ENCODE assay signal across 16 cellular contexts in the genomic region with DNA sequence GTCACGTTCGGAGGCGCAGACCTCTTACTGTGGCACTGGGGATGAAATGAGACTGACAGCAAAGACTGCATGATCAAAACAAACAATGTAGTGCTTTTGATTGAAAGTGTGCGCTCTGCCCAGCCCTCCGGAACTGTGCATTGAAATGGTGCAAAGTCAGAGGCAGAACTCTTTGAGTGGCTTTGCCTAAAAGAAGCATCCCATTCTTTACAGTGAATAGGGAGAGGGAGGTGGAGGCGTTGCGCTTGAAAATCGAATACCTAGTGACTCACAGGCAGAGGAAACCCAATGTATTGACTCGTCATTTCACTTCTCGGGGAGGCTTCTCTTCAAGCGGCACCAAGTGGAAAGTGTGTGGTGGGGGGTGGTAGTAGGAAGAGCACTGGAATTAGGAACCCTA. TPM values are rescaled to one million over a fixed set of nuclear protein-coding genes. Genes with fewer than 3 reads are reported as not detected.
DNase-seq lines count a peak whose midpoint lies in the region; ATAC-seq and TF ChIP-seq lines count a peak whose summit lies in the region.
"Had no signal": no experiment of that assay in that cellular context is flagged by ENCODE, and none has a peak within 500 bp of the region (broad histone marks: within the 10 kb centered on the region; RNA-seq: fewer than 3 reads in every experiment).

No MANE protein-coding gene starts in this region.

- no peak for TF ChIP-seq CTCF in nephron progenitor cell (IDR thresholded peaks at IDR 0.05)

- POLR2A ChIA-PET in activated CD4-positive, alpha-beta T cell treated with anti-CD3 and anti-CD28 coated beads, Interleukin-2, amount 10 ng/mL, durations not matched to agents 7 days and 5 days (lab: Charles Lee), result no interaction called here

- ATAC-seq in central memory CD8-positive, alpha-beta T cell (replicated peaks; ENCODE audit: extremely low read depth, poor library complexity, severe bottlenecking), result no peak
- ATAC-seq: A549, GM23338 had no signal

- peaks cover 64% of the 10 kb centered on the region for H3K36me3 Mint-ChIP-seq in activated CD4-positive, alpha-beta T cell treated with anti-CD3 and anti-CD28 coated beads, Interleukin-2, amount 10 ng/mL, durations not matched to agents 7 days and 5 days (ENCODE audit: low read depth)
- H3K36me3 Mint-ChIP-seq in central memory CD8-positive, alpha-beta T cell (ENCODE audit: insufficient read depth), result peaks cover 32% of the 10 kb centered on the region
- peaks cover 82% of the 10 kb centered on the region for H3K36me3 Mint-ChIP-seq in nephron progenitor cell (ENCODE audit: low read depth)

- peaks cover 2% of the 10 kb centered on the region for H3K9me3 Mint-ChIP-seq in activated CD4-positive, alpha-beta T cell treated with anti-CD3 and anti-CD28 coated beads, Interleukin-2, amount 10 ng/mL, durations not matched to agents 7 days and 5 days
- H3K9me3 Mint-ChIP-seq in central memory CD8-positive, alpha-beta T cell, result no peaks in the 10 kb centered on the region
- no peaks in the 10 kb centered on the region for H3K9me3 Mint-ChIP-seq in nephron progenitor cell
- H3K9me3 Mint-ChIP-seq: CD14-positive monocyte; CD4-positive, alpha-beta memory T cell; GM23338 had no signal

- DNase-seq in activated CD4-positive, alpha-beta T cell treated with anti-CD3 and anti-CD28 coated beads, Interleukin-2, amount 10 ng/mL, durations not matched to agents 7 days and 5 days, result no peak
- DNase-seq in activated CD4-positive, alpha-beta T cell treated with anti-CD3 and anti-CD28 coated beads, Interleukin-2, amount 50 U/mL, for 1 hour, result no peak
- no peak for DNase-seq in central memory CD8-positive, alpha-beta T cell (ENCODE audit: low spot score in 2 of 2)
- DNase-seq in nephron progenitor cell, result no peak
- no peak for DNase-seq in NCI-H2196 treated with DMSO at 0.1 percent for 48 hours (lab: John Stamatoyannopoulos, UW; ENCODE audit: unreplicated experiment)
- DNase-seq in NCI-H510A (lab: John Stamatoyannopoulos, UW), result no peak
- DNase-seq in NCI-H1930 (lab: John Stamatoyannopoulos, UW), result no peak
- DNase-seq: AML-193; CD4-positive, alpha-beta memory T cell; DMS153; DMS79; GF-D8; HCEC 1CT had no signal

- CTCF ChIA-PET in activated CD4-positive, alpha-beta T cell treated with anti-CD3 and anti-CD28 coated beads, Interleukin-2, amount 10 ng/mL, durations not matched to agents 7 days and 5 days (lab: Charles Lee), result no interaction called here

- H3K27ac Mint-ChIP-seq in activated CD4-positive, alpha-beta T cell treated with anti-CD3 and anti-CD28 coated beads, Interleukin-2, amount 10 ng/mL, durations not matched to agents 7 days and 5 days, result peak overlapping the region; percentile 27
- H3K27ac Mint-ChIP-seq in central memory CD8-positive, alpha-beta T cell (ENCODE audit: low read depth), result peak overlapping the region; percentile 9
- peak overlapping the region; percentile 87 for H3K27ac Mint-ChIP-seq in nephron progenitor cell
- H3K27ac Mint-ChIP-seq: CD14-positive monocyte, GM23338 had no signal

- H3K4me1 Mint-ChIP-seq in activated CD4-positive, alpha-beta T cell treated with anti-CD3 and anti-CD28 coated beads, Interleukin-2, amount 10 ng/mL, durations not matched to agents 7 days and 5 days, result peaks cover 14% of the 10 kb centered on the region
- peaks cover 19% of the 10 kb centered on the region for H3K4me1 Mint-ChIP-seq in central memory CD8-positive, alpha-beta T cell
- H3K4me1 Mint-ChIP-seq in nephron progenitor cell, result peaks cover 16% of the 10 kb centered on the region
- H3K4me1 Mint-ChIP-seq: CD14-positive monocyte, GM23338 had no signal

- no peak overlapping the region for H3K4me3 Mint-ChIP-seq in activated CD4-positive, alpha-beta T cell treated with anti-CD3 and anti-CD28 coated beads, Interleukin-2, amount 10 ng/mL, durations not matched to agents 7 days and 5 days
- H3K4me3 Mint-ChIP-seq in central memory CD8-positive, alpha-beta T cell, result no peak overlapping the region
- no peak overlapping the region for H3K4me3 Mint-ChIP-seq in nephron progenitor cell
- H3K4me3 Mint-ChIP-seq: CD14-positive monocyte; CD4-positive, alpha-beta memory T cell; GM23338 had no signal

- no peaks in the 10 kb centered on the region for H3K27me3 Mint-ChIP-seq in activated CD4-positive, alpha-beta T cell treated with anti-CD3 and anti-CD28 coated beads, Interleukin-2, amount 10 ng/mL, durations not matched to agents 7 days and 5 days
- H3K27me3 Mint-ChIP-seq in central memory CD8-positive, alpha-beta T cell, result no peaks in the 10 kb centered on the region
- H3K27me3 Mint-ChIP-seq in nephron progenitor cell (ENCODE audit: low read depth, poor library complexity), result no peaks in the 10 kb centered on the region
- H3K27me3 Mint-ChIP-seq: CD4-positive, alpha-beta memory T cell had no signal

RNA-seq across cellular contexts. Expression of a gene that starts 10.9 kb away (rescaled TPM):
- 10 to 100 TPM; 16.8 to 17.4 TPM for total RNA-seq in activated CD4-positive, alpha-beta T cell treated with anti-CD3 and anti-CD28 coated beads, Interleukin-2, amount 10 ng/mL, durations not matched to agents 7 days and 5 days

Comparison
In these comparisons a context has a peak if more than half of its experiments do, and no peak if none do; other contexts are left out.
1. H3K27ac Mint-ChIP-seq: peak in every context shown above with its lines; median percentile 87 in nephron progenitor cell; 27 in activated CD4-positive, alpha-beta T cell treated with anti-CD3 and anti-CD28 coated beads, Interleukin-2, amount 10 ng/mL, durations not matched to agents 7 days and 5 days; 9 in central memory CD8-positive, alpha-beta T cell.